In genomic region chr12:64083285-64084210, GRCh38 we compare ENCODE assay signal across 8 cellular contexts.
DNase-seq lines count a peak whose midpoint lies in the region; ATAC-seq and TF ChIP-seq lines count a peak whose summit lies in the region.

No MANE protein-coding gene starts in this region.

- peak overlapping the region in 1 of 2 donors; percentile 2 for H3K4me3 ChIP-seq in foreskin fibroblast (ENCODE audit: low read depth in 1 of 2, low read length in 2 of 2)

- ATAC-seq in GM19455 (IDR thresholded peaks at IDR 0.05; ENCODE audit: unreplicated experiment): no peak
- no peak for ATAC-seq in HG02970 (IDR thresholded peaks at IDR 0.05; ENCODE audit: low FRiP score, unreplicated experiment)
- no peak for ATAC-seq in GM18517 (IDR thresholded peaks at IDR 0.05; ENCODE audit: unreplicated experiment)

- DNase-seq in DMS153 treated with DMSO at 0.1 percent for 48 hours (lab: John Stamatoyannopoulos, UW; ENCODE audit: unreplicated experiment): peak; percentile 44
- peak; percentile 7 for DNase-seq in RPMI8226
- peak; percentile 92 to 96 for DNase-seq in foreskin fibroblast
- peak; percentile 81 for DNase-seq in putamen (ENCODE audit: low spot score)
- no peak for DNase-seq in activated CD4-positive, alpha-beta T cell treated with anti-CD3 and anti-CD28 coated beads, Interleukin-2, amount 50 U/mL, for 4 hours

- no peak for TF ChIP-seq CTCF in foreskin fibroblast (IDR thresholded peaks at IDR 0.05; ENCODE audit: low read depth, low read length)

Comparison
In these comparisons a context has a peak if more than half of its experiments do, and no peak if none do; other contexts are left out.
1. DNase-seq: peak in DMS153 treated with DMSO at 0.1 percent for 48 hours (single experiment), RPMI8226 (single experiment), foreskin fibroblast (2 of 2) and putamen (single experiment); none in activated CD4-positive, alpha-beta T cell treated with anti-CD3 and anti-CD28 coated beads, Interleukin-2, amount 50 U/mL, for 4 hours (0 of 2).